In genomic region chr17:61846088-61846487, GRCh38 we compare ENCODE assay signal across 6 cellular contexts.
"Had no signal": no experiment of that assay in that cellular context is flagged by ENCODE, and none has a peak within 500 bp of the region (broad histone marks: within the 10 kb centered on the region; RNA-seq: fewer than 3 reads in every experiment).

No MANE protein-coding gene starts in this region.

- DNase-seq: IMR-90, KBM-7, KG1 had no signal

- H3K27ac ChIP-seq: HL-60, KMS-11 had no signal

- H3K4me3 ChIP-seq: K562 had no signal
